ENCODE assay signal across 31 cellular contexts in genomic region chr21:43832158-43832550, GRCh38.
"Had no signal": no experiment of that assay in that cellular context is flagged by ENCODE, and none has a peak within 500 bp of the region (broad histone marks: within the 10 kb centered on the region; RNA-seq: fewer than 3 reads in every experiment).

No MANE protein-coding gene starts in this region.

- H3K27me3 ChIP-seq: thyroid gland, vagina had no signal

- H3K9me3 Mint-ChIP-seq: effector memory CD8-positive, alpha-beta T cell; immature natural killer cell; memory B cell; stimulated activated effector memory CD8-positive, alpha-beta T cell treated with anti-CD3 and anti-CD28 coated beads, Interleukin-12 subunit alpha, Interleukin-12 subunit beta, amount 100 ng/mL, for 72 hours had no signal

- ATAC-seq: effector memory CD8-positive, alpha-beta T cell; heart right ventricle; left ventricle myocardium superior; mucosa of descending colon; psoas muscle; right cardiac atrium; stimulated activated effector memory CD8-positive, alpha-beta T cell treated with anti-CD3 and anti-CD28 coated beads, Interleukin-12 subunit alpha, Interleukin-12 subunit beta, amount 100 ng/mL, for 72 hours had no signal

- H3K9ac ChIP-seq: parathyroid adenoma had no signal

- FAIRE-seq: endometrium had no signal

- DNase-seq: cortex of kidney; effector memory CD8-positive, alpha-beta T cell; erythroblast; esophagus squamous epithelium; foreskin melanocyte; glutamatergic neuron; heart right ventricle; hippocampal formation; immature natural killer cell; islet precursor cell; left ventricle myocardium superior; mucosa of descending colon; naive B cell; psoas muscle; right cardiac atrium; sigmoid colon; stimulated activated CD4-positive, alpha-beta T cell treated with anti-CD3 and anti-CD28 coated beads, Interleukin-2, amount 100 ng/mL, for 24 hours; stimulated activated CD4-positive, alpha-beta T cell treated with anti-CD3 and anti-CD28 coated beads, Interleukin-4, amount 100 ng/mL, for 24 hours; stimulated activated naive CD4-positive, alpha-beta T cell treated with Interleukin-2 at 50 U/mL for 16 hours; stomach; thyroid gland; trophoblast cell had no signal

- H3K27ac Mint-ChIP-seq: effector memory CD8-positive, alpha-beta T cell; immature natural killer cell; memory B cell; mesothelial cell of epicardium; nephron; stimulated activated effector memory CD8-positive, alpha-beta T cell treated with anti-CD3 and anti-CD28 coated beads, Interleukin-12 subunit alpha, Interleukin-12 subunit beta, amount 100 ng/mL, for 72 hours had no signal

- H3K79me2 ChIP-seq: parathyroid adenoma had no signal

- H3K36me3 ChIP-seq: esophagus squamous epithelium, heart right ventricle, neutrophil, sigmoid colon, stomach, thyroid gland, vagina had no signal

- H3K36me3 Mint-ChIP-seq: immature natural killer cell; mesothelial cell of epicardium; naive B cell; stimulated activated effector memory CD8-positive, alpha-beta T cell treated with anti-CD3 and anti-CD28 coated beads, Interleukin-12 subunit alpha, Interleukin-12 subunit beta, amount 100 ng/mL, for 72 hours had no signal

- H3K4me3 ChIP-seq: esophagus squamous epithelium, heart right ventricle, lung, mucosa of descending colon, psoas muscle, sigmoid colon, stomach, thyroid gland, vagina had no signal

- H3K4me1 ChIP-seq: parathyroid adenoma, psoas muscle, sigmoid colon, stomach, vagina had no signal

- H3K9me3 ChIP-seq: esophagus squamous epithelium, mucosa of descending colon, neutrophil, psoas muscle, sigmoid colon, thyroid gland, vagina had no signal

- H3K4me1 Mint-ChIP-seq: memory B cell; mesothelial cell of epicardium; nephron; stimulated activated effector memory CD8-positive, alpha-beta T cell treated with anti-CD3 and anti-CD28 coated beads, Interleukin-12 subunit alpha, Interleukin-12 subunit beta, amount 100 ng/mL, for 72 hours had no signal

- H2AFZ ChIP-seq: parathyroid adenoma had no signal

- H3K27ac ChIP-seq: esophagus squamous epithelium, heart right ventricle, neutrophil, parathyroid adenoma, psoas muscle, sigmoid colon, stomach, thyroid gland, vagina had no signal

- H3K4me3 Mint-ChIP-seq: effector memory CD8-positive, alpha-beta T cell; immature natural killer cell; memory B cell; mesothelial cell of epicardium; naive B cell; nephron; stimulated activated effector memory CD8-positive, alpha-beta T cell treated with anti-CD3 and anti-CD28 coated beads, Interleukin-12 subunit alpha, Interleukin-12 subunit beta, amount 100 ng/mL, for 72 hours had no signal
